Comparison of ENCODE assay signal across 8 cellular contexts in the genomic region with DNA sequence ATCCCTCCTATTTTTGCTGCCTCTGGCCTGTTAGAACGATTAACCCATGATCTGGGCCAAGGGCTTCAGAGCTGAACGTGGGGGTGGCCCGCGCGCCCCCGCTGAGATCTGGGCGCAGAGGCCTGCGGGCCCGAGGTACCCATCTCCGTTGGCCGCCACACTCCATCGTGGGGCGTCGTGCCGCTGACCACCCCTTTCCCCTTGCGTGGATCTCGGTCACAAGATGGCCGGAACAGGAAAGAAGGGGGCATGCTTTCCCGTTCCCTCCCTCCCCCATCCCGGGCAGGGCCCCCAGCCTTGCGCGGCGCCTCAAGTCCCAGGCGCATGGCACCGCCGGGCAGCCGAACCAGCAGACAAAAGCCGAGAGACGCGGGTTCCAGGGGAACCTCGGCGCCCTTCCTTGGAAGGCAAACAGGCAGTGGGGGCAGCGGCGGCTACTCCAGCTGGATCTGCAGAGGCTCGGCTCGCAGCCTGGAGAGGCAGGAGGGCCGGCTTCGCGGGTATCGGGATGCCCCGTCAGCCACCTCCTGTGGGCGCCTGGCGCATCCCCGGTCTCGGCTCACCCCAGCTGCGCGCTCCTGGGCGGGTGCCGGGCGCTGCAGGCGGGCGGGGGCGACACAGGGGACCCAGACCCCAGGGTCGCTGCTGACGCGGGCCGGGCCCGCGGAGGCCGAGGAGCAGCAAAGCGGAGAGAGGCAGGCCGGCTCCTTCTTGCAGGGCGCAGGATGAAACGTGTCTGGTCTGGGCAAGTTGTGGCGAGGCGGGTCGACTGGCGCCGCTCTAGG.
DNase-seq lines count a peak whose midpoint lies in the region; ATAC-seq and TF ChIP-seq lines count a peak whose summit lies in the region.

No MANE protein-coding gene starts in this region.

- H3K36me3 ChIP-seq in neutrophil, result no peaks in the 10 kb centered on the region

- TF ChIP-seq CTCF in fibroblast of pulmonary artery (IDR thresholded peaks at IDR 0.05; ENCODE audit: low read length, missing control alignments) (no peak), neutrophil (IDR thresholded peaks at IDR 0.05) (no peak)

- peak overlapping the region; percentile 73 for H3K4me3 ChIP-seq in fibroblast of pulmonary artery (replicated peaks; ENCODE audit: low read depth, low read length)
- H3K4me3 ChIP-seq in neutrophil (ENCODE audit: low read depth in 1 of 2, low read length in 1 of 2), result peak overlapping the region; percentile 28 to 65

- H3K4me1 ChIP-seq in neutrophil (ENCODE audit: control insufficient read depth in 1 of 2, insufficient read depth in 1 of 2, low read depth in 1 of 2, low read length in 1 of 2), result peaks cover 11 to 24% of the 10 kb centered on the region in 2 experiments

- ATAC-seq in HG03025 (IDR thresholded peaks at IDR 0.05; ENCODE audit: low FRiP score, unreplicated experiment), result peak; percentile 28

- no peak overlapping the region for H3K27ac ChIP-seq in neutrophil

- no peaks in the 10 kb centered on the region for H3K9me3 ChIP-seq in neutrophil

- DNase-seq in NCI-H82 (lab: John Stamatoyannopoulos, UW) (peak; percentile 72), NCI-H82 treated with DMSO at 0.1 percent for 48 hours (lab: John Stamatoyannopoulos, UW; ENCODE audit: unreplicated experiment) (no peak), UCSD-AML1 (lab: John Stamatoyannopoulos, UW; ENCODE audit: unreplicated experiment) (peak; percentile 50), fibroblast of pulmonary artery (ENCODE audit: low read depth) (peak; percentile 42), activated gamma-delta T cell (lab: John Stamatoyannopoulos, UW) (no peak), NCI-H2196 treated with DMSO at 0.1 percent for 48 hours (lab: John Stamatoyannopoulos, UW; ENCODE audit: unreplicated experiment) (no peak)

- peaks cover 77% of the 10 kb centered on the region for H3K27me3 ChIP-seq in neutrophil

Comparison
In these comparisons a context has a peak if more than half of its experiments do, and no peak if none do; other contexts are left out.
1. DNase-seq: peak in NCI-H82 (single experiment), UCSD-AML1 (single experiment) and fibroblast of pulmonary artery (single experiment); none in NCI-H82 treated with DMSO at 0.1 percent for 48 hours (single experiment), activated gamma-delta T cell (single experiment) and NCI-H2196 treated with DMSO at 0.1 percent for 48 hours (single experiment).